Comparison of ENCODE assay signal across 8 cellular contexts in the genomic region with DNA sequence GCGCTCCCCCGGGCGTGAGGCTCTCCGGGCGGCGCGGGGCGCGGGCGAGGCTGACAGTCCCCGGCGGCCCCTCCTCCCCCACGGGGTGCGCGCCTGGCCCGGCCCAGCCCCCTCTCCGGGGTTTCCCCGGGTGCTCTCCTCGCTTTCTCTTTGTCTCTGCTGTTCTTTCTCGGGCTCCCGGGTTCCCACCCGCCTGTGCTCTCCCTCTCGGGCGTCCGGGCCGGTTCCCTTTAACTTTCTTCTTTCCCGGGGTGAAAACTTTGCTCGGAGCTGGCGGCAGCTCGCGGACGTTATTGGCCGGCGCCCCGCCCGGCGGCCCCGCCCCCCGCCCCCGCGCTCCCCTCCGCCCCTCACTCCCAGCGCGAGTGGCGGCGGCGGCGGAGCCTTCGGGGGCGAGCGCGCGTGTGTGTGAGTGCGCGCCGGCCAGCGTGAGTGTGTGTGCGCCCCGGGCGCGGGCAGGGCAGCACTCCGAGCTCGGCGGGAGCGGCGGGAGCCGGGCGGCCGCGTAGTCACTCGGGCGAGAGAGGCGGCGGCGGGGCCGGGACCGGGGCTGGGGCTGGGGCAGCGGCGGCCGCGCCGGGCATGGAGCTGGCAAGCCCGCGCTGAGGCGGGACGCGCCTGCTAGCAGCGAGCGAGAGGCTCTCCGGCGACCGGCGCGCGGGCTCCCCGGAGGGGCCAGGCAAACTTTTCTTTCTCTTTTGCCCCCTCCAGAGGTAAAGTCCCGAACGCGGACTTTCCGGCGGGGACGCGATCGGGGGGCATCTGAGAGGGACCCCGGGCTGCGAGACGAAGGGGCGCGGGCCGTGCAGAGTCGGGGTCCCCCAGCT. TPM values are rescaled to one million over a fixed set of nuclear protein-coding genes. Genes with fewer than 3 reads are reported as not detected.
DNase-seq lines count a peak whose midpoint lies in the region; ATAC-seq and TF ChIP-seq lines count a peak whose summit lies in the region.

TSS of gene NTN1 (plus strand) at position 353 of the 827 bp plus-strand sequence. CDS start 864 bp downstream, outside the sequence.

- no peaks in the 10 kb centered on the region for H3K36me3 Mint-ChIP-seq in activated naive CD8-positive, alpha-beta T cell treated with anti-CD3 and anti-CD28 coated beads for 36 hours

- H3K27ac Mint-ChIP-seq in activated naive CD8-positive, alpha-beta T cell treated with anti-CD3 and anti-CD28 coated beads for 36 hours, result no peak within 1 kb of the TSS

- H3K4me1 ChIP-seq in Panc1 (ENCODE audit: control insufficient read depth, insufficient read depth, low read length), result no peaks in the 10 kb centered on the region

- no TSS peak for BruUV-seq in Panc1 (replicated peaks; lab: Mats Ljungman, UMichigan)

- DNase-seq in ELR (ENCODE audit: low read depth), result peak; percentile 41
- DNase-seq in HFF-Myc (ENCODE audit: extremely low read depth, low read depth), result no peak
- DNase-seq in Panc1 (ENCODE audit: low read depth, low spot score), result no peak
- DNase-seq in activated naive CD8-positive, alpha-beta T cell treated with anti-CD3 and anti-CD28 coated beads for 36 hours, result peak; percentile 76
- peak; percentile 73 for DNase-seq in left cardiac atrium
- peak; percentile 9 for DNase-seq in putamen (ENCODE audit: low spot score)
- no peak for DNase-seq in SK-N-DZ (ENCODE audit: low spot score)

- no peaks in the 10 kb centered on the region for H3K9me3 ChIP-seq in Panc1 (ENCODE audit: control insufficient read depth, insufficient read depth, low read depth, low read length)

- H3K36me3 ChIP-seq in Panc1 (ENCODE audit: control insufficient read depth, insufficient read depth, low read length), result no peaks in the 10 kb centered on the region

- no peaks in the 10 kb centered on the region for H3K9me3 Mint-ChIP-seq in activated naive CD8-positive, alpha-beta T cell treated with anti-CD3 and anti-CD28 coated beads for 36 hours

- peaks cover 5% of the 10 kb centered on the region for H3K27me3 ChIP-seq in Panc1 (ENCODE audit: control insufficient read depth, insufficient read depth, low read length)

- H3K27ac ChIP-seq in Panc1 (ENCODE audit: low read length), result no peak within 1 kb of the TSS

- H3K27me3 Mint-ChIP-seq in activated naive CD8-positive, alpha-beta T cell treated with anti-CD3 and anti-CD28 coated beads for 36 hours, result peaks cover 53% of the 10 kb centered on the region

- intact Hi-C loops in Panc1 (cut with micrococcal nuclease; ENCODE audit: unreplicated experiment) (no loop called here), left cardiac atrium (cut with DNase I) (loop anchor here in 1 of 2 donors (5.0 to 10.0 kb wide), 2 partner anchors 83 to 116 kb away; no protein-coding TSS in a partner anchor)

- TF ChIP-seq CTCF in HFF-Myc (IDR thresholded peaks at IDR 0.05; ENCODE audit: low read depth, low read length, missing control alignments) (no peak), Panc1 (IDR thresholded peaks at IDR 0.05) (no peak)

- H3K4me1 Mint-ChIP-seq in activated naive CD8-positive, alpha-beta T cell treated with anti-CD3 and anti-CD28 coated beads for 36 hours, result peaks cover 5% of the 10 kb centered on the region

- peak within 1 kb of the TSS; percentile 78 for H3K4me3 Mint-ChIP-seq in activated naive CD8-positive, alpha-beta T cell treated with anti-CD3 and anti-CD28 coated beads for 36 hours

- peak within 1 kb of the TSS; percentile 43 for H3K4me3 ChIP-seq in HFF-Myc (replicated peaks; ENCODE audit: low read depth, low read length)
- H3K4me3 ChIP-seq in Panc1 (ENCODE audit: low read depth in 2 of 2, low read length in 2 of 2), result peak within 1 kb of the TSS; percentile 41 to 43

- in situ Hi-C loops in Panc1 (cut with HindIII; ENCODE audit: low pct_unique_long_range_greater_than_20kb, low sequenced_read_pairs), result no loop called here

- POLR2A ChIA-PET in Panc1 (lab: Charles Lee), result interaction anchor here (0.6 kb wide), 1 partner anchor 17 kb away, joined by 4 read pairs; no protein-coding TSS in a partner anchor

- ATAC-seq in Panc1 (peak; percentile 76), left cardiac atrium (peak; percentile 76 to 83), GM21381 (IDR thresholded peaks at IDR 0.05; ENCODE audit: unreplicated experiment) (no peak)

- CTCF ChIA-PET in Panc1 (lab: Charles Lee), result no interaction called here

RNA-seq across cellular contexts. Expression of gene NTN1, which starts in this region (rescaled TPM):
- 14.5 TPM for total RNA-seq in Panc1 (2021; ENCODE audit: unreplicated experiment)
- 20.0 TPM for polyA plus RNA-seq in Panc1 (2012; ENCODE audit: insufficient read length)
- under 1 TPM; 0.43 to 0.54 TPM for total RNA-seq in activated naive CD8-positive, alpha-beta T cell treated with anti-CD3 and anti-CD28 coated beads for 36 hours
- total RNA-seq in left cardiac atrium, result 100 to 1,000 TPM in 1 of 2 donors, 10 to 100 TPM in 1; 99.9 to 167 TPM
- polyA plus RNA-seq in SK-N-DZ (2014; cell fraction: cytosol; rRNA removed), result 0.02 and 0.27 TPM in 2 replicates
- 0.20 and 0.42 TPM in 2 replicates for polyA plus RNA-seq in SK-N-DZ (2014; cell fraction: nucleus; rRNA removed)

Comparison
In these comparisons a context has a peak if more than half of its experiments do, and no peak if none do; other contexts are left out.
1. RNA of gene NTN1 (total RNA-seq): 99.9 to 167 TPM in left cardiac atrium and 14.5 TPM in Panc1 (single experiment); 0.43 to 0.54 TPM in activated naive CD8-positive, alpha-beta T cell treated with anti-CD3 and anti-CD28 coated beads for 36 hours; every median in the first group is over 10 times any median in the second.
2. Peak in DNase-seq in activated naive CD8-positive, alpha-beta T cell treated with anti-CD3 and anti-CD28 coated beads for 36 hours; RNA of the gene not detected or under 1 TPM.
3. DNase-seq: peak in ELR (single experiment), left cardiac atrium (single experiment) and putamen (single experiment); none in HFF-Myc (single experiment), Panc1 (single experiment) and SK-N-DZ (single experiment).